24 cellular contexts compared by ENCODE assay signal in the genomic region with DNA sequence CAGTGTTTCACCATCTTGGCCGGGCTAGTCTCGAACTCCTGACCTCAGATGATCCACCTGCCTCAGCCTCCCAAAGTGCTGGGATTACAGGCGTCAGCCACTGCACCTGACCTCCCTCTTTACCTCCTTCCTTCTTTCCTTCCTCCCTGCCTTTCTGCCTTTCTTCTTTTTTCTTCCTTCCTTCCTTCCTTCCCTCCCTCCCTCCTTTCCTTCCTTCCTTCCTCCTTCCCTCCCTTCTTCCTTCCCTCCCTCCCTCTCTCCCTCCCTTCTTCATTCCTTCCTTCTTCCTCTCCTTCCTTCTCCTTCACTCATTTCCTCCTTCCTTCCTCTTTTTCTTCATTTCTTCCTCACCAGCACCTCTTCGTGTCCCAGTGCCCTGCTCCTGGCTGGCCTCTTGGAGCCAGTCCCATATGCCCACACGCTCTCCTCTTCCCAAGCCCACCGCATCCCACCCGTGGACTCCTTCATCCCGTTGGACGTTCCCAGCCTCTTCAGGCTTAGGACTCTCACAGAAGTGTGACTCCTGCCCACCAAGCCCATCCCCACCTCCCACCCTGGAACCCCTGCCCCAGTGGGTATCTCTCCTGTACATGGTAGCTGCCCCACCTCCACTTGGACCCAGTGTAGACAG. TPM values are rescaled to one million over a fixed set of nuclear protein-coding genes. Genes with fewer than 3 reads are reported as not detected.
DNase-seq lines count a peak whose midpoint lies in the region; ATAC-seq, FAIRE-seq and TF ChIP-seq lines count a peak whose summit lies in the region.
"Had no signal": no experiment of that assay in that cellular context is flagged by ENCODE, and none has a peak within 500 bp of the region (broad histone marks: within the 10 kb centered on the region; RNA-seq: fewer than 3 reads in every experiment).

No MANE protein-coding gene starts in this region.

- H4K20me1 ChIP-seq in BLaER1 = no peaks in the 10 kb centered on the region

- H3K9ac ChIP-seq in BLaER1 (no peak overlapping the region), kidney (ENCODE audit: low read length in 2 of 2) (no peak overlapping the region), endodermal cell (ENCODE audit: extremely low read depth, low read length, poor library complexity, severe bottlenecking) (no peak overlapping the region)

- peak overlapping the region; percentile 90 for H3K4me2 ChIP-seq in BLaER1
- H3K4me2 ChIP-seq: A549 had no signal

- POLR2A ChIA-PET in HEK293 (lab: Yijun Ruan, JAX) = no interaction called here

- intact Hi-C loops in kidney (cut with DNase I) (no loop called here), spleen (cut with DNase I; ENCODE audit: low total_unique reads) (no loop called here)

- H3K27me3 Mint-ChIP-seq in endodermal cell (ENCODE audit: insufficient read depth) = peaks cover 2% of the 10 kb centered on the region

- DNase-seq in kidney (peak; percentile 30), spleen (peak; percentile 31), endodermal cell (no peak), substantia nigra (lab: John Stamatoyannopoulos, UW) (no peak), amniotic stem cell (lab: John Stamatoyannopoulos, UW) (no peak)
- DNase-seq: AML-193; Caco-2; Calu3; CD4-positive, alpha-beta T cell; CD8-positive, alpha-beta T cell; DMS79 treated with DMSO at 0.1 percent for 48 hours; GF-D8 had no signal

- H3K27me3 ChIP-seq in BLaER1 = no peaks in the 10 kb centered on the region
- peaks cover 0 to 14% (median 0%) of the 10 kb centered on the region in 7 donors for H3K27me3 ChIP-seq in spleen (replicated peaks in 1 of 7)
- no peaks in the 10 kb centered on the region for H3K27me3 ChIP-seq in endodermal cell (ENCODE audit: control insufficient read depth, insufficient read depth, low read length, poor library complexity, severe bottlenecking)

- no peak for FAIRE-seq in kidney (lab: Jason Lieb, UNC)
- FAIRE-seq: A549, D721Med, G401.6, GM12891, GM19239 had no signal

- WGBS in spleen, 5 donors = 79 to 92% (median 85%) methylated on average over 9 of the region's 9 CpGs
- 85 to 91% methylated on average over 5 to 9 of the region's 9 CpGs for WGBS in endodermal cell (ENCODE audit: insufficient coverage in 1 of 2, insufficient read length in 1 of 2), 2 experiments

- no peak overlapping the region for H3K27ac Mint-ChIP-seq in endodermal cell
- H3K27ac Mint-ChIP-seq: B cell; CD4-positive, alpha-beta T cell; CD8-positive, alpha-beta T cell had no signal

- no peaks in the 10 kb centered on the region for H3K36me3 ChIP-seq in BLaER1
- H3K36me3 ChIP-seq in HEK293 (ENCODE audit: control insufficient read depth in 2 of 2, insufficient read depth in 1 of 2, low read length in 2 of 2) = no peaks in the 10 kb centered on the region
- no peaks in the 10 kb centered on the region for H3K36me3 ChIP-seq in kidney (ENCODE audit: control insufficient read depth in 1 of 2, insufficient read depth in 2 of 2, low read length in 2 of 2)
- peaks cover 0 to 81% (median 0%) of the 10 kb centered on the region in 6 donors for H3K36me3 ChIP-seq in spleen
- no peaks in the 10 kb centered on the region for H3K36me3 ChIP-seq in endodermal cell (ENCODE audit: control insufficient read depth, insufficient read depth, low read length)

- CTCF ChIA-PET in HEK293 (lab: Yijun Ruan, JAX) = no interaction called here

- no peak for TF ChIP-seq POLR2A in spleen (IDR thresholded peaks at IDR 0.05)

- H3K27ac ChIP-seq in BLaER1 (no peak overlapping the region), HEK293 (ENCODE audit: extremely low read depth, low read depth, low read length) (no peak overlapping the region), kidney (ENCODE audit: low read depth in 2 of 2, low read length in 2 of 2) (no peak overlapping the region), spleen (no peak overlapping the region), endodermal cell (ENCODE audit: low read depth, low read length) (no peak overlapping the region), substantia nigra (ENCODE audit: low read depth, low read length, poor library complexity, severe bottlenecking) (no peak overlapping the region)
- H3K27ac ChIP-seq: 22Rv1, A549, C4-2B had no signal

- ATAC-seq in GM21526 (IDR thresholded peaks at IDR 0.05; ENCODE audit: low FRiP score, unreplicated experiment) = no peak
- ATAC-seq: A549; CD8-positive, alpha-beta T cell had no signal

- peaks cover 8% of the 10 kb centered on the region for H3K4me1 Mint-ChIP-seq in endodermal cell

- peaks cover 25% of the 10 kb centered on the region for H3K36me3 Mint-ChIP-seq in endodermal cell (ENCODE audit: low read depth)
- H3K36me3 Mint-ChIP-seq: CD8-positive, alpha-beta T cell had no signal

- H3K4me1 ChIP-seq in BLaER1 (peaks cover 42% of the 10 kb centered on the region), HEK293 (ENCODE audit: control insufficient read depth, insufficient read depth, low read length) (no peaks in the 10 kb centered on the region), kidney (ENCODE audit: control insufficient read depth in 1 of 2, insufficient read depth in 1 of 2, low read depth in 1 of 2, low read length in 2 of 2) (no peaks in the 10 kb centered on the region), spleen (peaks cover 0 to 10% (median 0%) of the 10 kb centered on the region in 6 donors), endodermal cell (ENCODE audit: control insufficient read depth, insufficient read depth, low read length) (no peaks in the 10 kb centered on the region)
- H3K4me1 ChIP-seq: A549, Caco-2 had no signal

- H3K4me3 ChIP-seq in BLaER1 (no peak overlapping the region), HEK293 (ENCODE audit: low read depth, low read length) (no peak overlapping the region), kidney (ENCODE audit: low read length in 2 of 2) (no peak overlapping the region), spleen (no peak overlapping the region), endodermal cell (ENCODE audit: low read length) (no peak overlapping the region)
- H3K4me3 ChIP-seq: A549 had no signal

- no peak overlapping the region for H3K4me3 Mint-ChIP-seq in endodermal cell
- H3K4me3 Mint-ChIP-seq: CD4-positive, alpha-beta T cell; CD8-positive, alpha-beta T cell had no signal

- H3K9me3 ChIP-seq in BLaER1 (peaks cover 18% of the 10 kb centered on the region), HEK293 (ENCODE audit: control insufficient read depth, insufficient read depth, low read depth, low read length) (no peaks in the 10 kb centered on the region), kidney (ENCODE audit: control insufficient read depth in 1 of 2, low read length in 2 of 2) (no peaks in the 10 kb centered on the region), spleen (peaks cover 0 to 4% (median 0%) of the 10 kb centered on the region in 8 donors), endodermal cell (ENCODE audit: control insufficient read depth, low read length) (no peaks in the 10 kb centered on the region)
- H3K9me3 ChIP-seq: A549, Caco-2 had no signal

- TF ChIP-seq CTCF in HEK293 (tag by site-specific recombination; IDR thresholded peaks at IDR 0.05) (no peak), kidney (IDR thresholded peaks at IDR 0.05; ENCODE audit: borderline replicate concordance, extremely low read depth, insufficient read depth) (no peak), spleen (IDR thresholded peaks at IDR 0.05 in 8 of 11, conservative IDR thresholded peaks at IDR 0.05 in 3 of 11) (no peak), endodermal cell (conservative IDR thresholded peaks at IDR 0.05) (no peak)

- peaks cover 9% of the 10 kb centered on the region for H3K9me3 Mint-ChIP-seq in endodermal cell
- H3K9me3 Mint-ChIP-seq: CD4-positive, alpha-beta T cell; CD8-positive, alpha-beta T cell had no signal

TF ChIP-seq in HEK293, 187 proteins besides CTCF, POLR2A, EP300 and RAD21:
- TF ChIP-seq ZNF366 (tag by site-specific recombination; conservative IDR thresholded peaks at IDR 0.05) = peak; percentile 90
- no peak for TF ChIP-seq MEIS1 (CRISPR knock-in tag; IDR thresholded peaks at IDR 0.05; ENCODE audit: borderline replicate concordance)
- TF ChIP-seq ZNF426 (tag by site-specific recombination; IDR thresholded peaks at IDR 0.05) = no peak

RNA-seq across cellular contexts. Expression of gene CSF2RA, which starts 22.6 kb away (rescaled TPM):
- total RNA-seq in kidney (15.5 TPM), spleen (10 to 100 TPM in 6 of 7 donors, 1 to 10 TPM in 1; 5.3 to 62.4 (median 25.5) TPM), endodermal cell (1 to 10 TPM; 5.0 to 6.9 TPM)
- polyA plus RNA-seq in kidney (ENCODE audit: insufficient read depth, low read depth, low replicate concordance) (1.9 TPM), spleen (10 to 100 TPM; 16.2 to 53.7 (median 25.5) TPM)
- polyA plus RNA-seq in endodermal cell (2013, experiment 1 of 2) = 0.93 TPM
- 1.7 TPM for polyA plus RNA-seq in endodermal cell (2013, experiment 2 of 2)
- total RNA-seq: CD8-positive, alpha-beta T cell had no signal

RNA-seq across cellular contexts. Expression of gene IL3RA, which starts 45.4 kb away (rescaled TPM):
- 4.6 TPM for total RNA-seq in kidney
- polyA plus RNA-seq in kidney (ENCODE audit: insufficient read depth, low read depth, low replicate concordance) = 10.2 TPM
- total RNA-seq in spleen = 1 to 10 TPM; 2.4 to 8.6 (median 5.4) TPM
- 10 to 100 TPM in 1 of 3 donors, 1 to 10 TPM in 2; 6.7 to 11.2 (median 9.4) TPM for polyA plus RNA-seq in spleen
- total RNA-seq in endodermal cell = not detected
- 0.14 TPM for polyA plus RNA-seq in endodermal cell (2013, experiment 1 of 2)
- polyA plus RNA-seq in endodermal cell (2013, experiment 2 of 2) = not detected
- total RNA-seq: A172, Caco-2, Calu3 had no signal

Comparison
In these comparisons a context has a peak if more than half of its experiments do, and no peak if none do; other contexts are left out.
1. DNase-seq: peak in kidney (single experiment) and spleen (single experiment); none in endodermal cell (single experiment), substantia nigra (0 of 49) and amniotic stem cell (single experiment).